ENCODE assay signal across 16 cellular contexts in genomic region chr2:226754821-226755536, GRCh38. TPM values are rescaled to one million over a fixed set of nuclear protein-coding genes. Genes with fewer than 3 reads are reported as not detected.
DNase-seq lines count a peak whose midpoint lies in the region; ATAC-seq and TF ChIP-seq lines count a peak whose summit lies in the region.
"Had no signal": no experiment of that assay in that cellular context is flagged by ENCODE, and none has a peak within 500 bp of the region (broad histone marks: within the 10 kb centered on the region; RNA-seq: fewer than 3 reads in every experiment).

No MANE protein-coding gene starts in this region.

- H3K9me3 Mint-ChIP-seq in MCF 10A (ENCODE audit: unreplicated experiment): no peaks in the 10 kb centered on the region
- H3K9me3 Mint-ChIP-seq: activated naive CD8-positive, alpha-beta T cell treated with anti-CD3 and anti-CD28 coated beads, Interleukin-2, amount 50 U/mL, for 24 hours; memory B cell had no signal

- H3K4me1 Mint-ChIP-seq in MCF 10A (ENCODE audit: insufficient read depth, unreplicated experiment): peaks cover 15% of the 10 kb centered on the region

- ATAC-seq in thoracic aorta (ENCODE audit: insufficient number of reproducible peaks, low FRiP score, low read depth): no peak
- ATAC-seq in HG03159 (IDR thresholded peaks at IDR 0.05; ENCODE audit: unreplicated experiment): no peak
- ATAC-seq: activated naive CD8-positive, alpha-beta T cell treated with anti-CD3 and anti-CD28 coated beads, Interleukin-2, amount 50 U/mL, for 24 hours; stimulated activated naive CD8-positive, alpha-beta T cell treated with anti-CD3 and anti-CD28 coated beads, Interleukin-15, Interleukin-2, amounts not matched to agents 100 U/mL and 50 U/mL, for 24 hours had no signal

- peak overlapping the region; percentile 7 to 49 for H3K27ac ChIP-seq in thoracic aorta

- CTCF ChIA-PET in MCF 10A (lab: Yijun Ruan, JAX): interaction anchor here (0.6 to 1.8 kb wide), 13 partner anchors 9 to 637 kb away, joined by 3 to 10 read pairs (median 4); partner anchors contain the start of gene IRS1

- BruUV-seq in MCF 10A (replicated peaks; lab: Mats Ljungman, UMichigan): no TSS peak

- POLR2A ChIA-PET in MCF 10A (lab: Yijun Ruan, JAX): interaction anchor here (0.6 to 4.9 kb wide), 24 partner anchors 8 to 866 kb away, joined by 3 to 114 read pairs (median 4); partner anchors contain the start of genes IRS1 and RHBDD1

- H3K4me1 ChIP-seq in thoracic aorta (ENCODE audit: control insufficient read depth in 1 of 2, low read depth in 2 of 2): peaks cover 23 to 45% of the 10 kb centered on the region in 2 donors

- H3K36me3 ChIP-seq in thoracic aorta: no peaks in the 10 kb centered on the region

- peak overlapping the region; percentile 16 for H3K4me3 Mint-ChIP-seq in MCF 10A (ENCODE audit: unreplicated experiment)
- H3K4me3 Mint-ChIP-seq: activated naive CD8-positive, alpha-beta T cell treated with anti-CD3 and anti-CD28 coated beads, Interleukin-2, amount 50 U/mL, for 24 hours; memory B cell had no signal

- TF ChIP-seq CTCF in HFF-Myc (IDR thresholded peaks at IDR 0.05; ENCODE audit: low read depth, low read length, missing control alignments) (no peak), MCF 10A (IDR thresholded peaks at IDR 0.05; ENCODE audit: unreplicated experiment) (no peak), thoracic aorta (IDR thresholded peaks at IDR 0.05) (no peak)

- no peaks in the 10 kb centered on the region for H3K27me3 Mint-ChIP-seq in MCF 10A (ENCODE audit: insufficient read depth, unreplicated experiment)
- H3K27me3 Mint-ChIP-seq: activated naive CD8-positive, alpha-beta T cell treated with anti-CD3 and anti-CD28 coated beads, Interleukin-2, amount 50 U/mL, for 24 hours; memory B cell had no signal

- peak overlapping the region; percentile 97 for H3K27ac Mint-ChIP-seq in MCF 10A (ENCODE audit: low read depth, unreplicated experiment)
- H3K27ac Mint-ChIP-seq: activated naive CD8-positive, alpha-beta T cell treated with anti-CD3 and anti-CD28 coated beads, Interleukin-2, amount 50 U/mL, for 24 hours; memory B cell had no signal

- peak; percentile 63 for DNase-seq in HFF-Myc (ENCODE audit: extremely low read depth, low read depth)
- no peak for DNase-seq in MCF 10A (ENCODE audit: unreplicated experiment)
- peak; percentile 93 for DNase-seq in iris pigment epithelial cell (ENCODE audit: low read depth)
- no peak for DNase-seq in thoracic aorta (ENCODE audit: low spot score)
- no peak for DNase-seq in DMS79 (lab: John Stamatoyannopoulos, UW)
- no peak for DNase-seq in NCI-H2171 treated with DMSO at 0.1 percent for 48 hours (lab: John Stamatoyannopoulos, UW)
- DNase-seq: activated CD4-positive, CD25-positive, alpha-beta regulatory T cell; activated naive CD8-positive, alpha-beta T cell treated with anti-CD3 and anti-CD28 coated beads, Interleukin-2, amount 50 U/mL, for 24 hours; Caco-2; hippocampal formation; NCI-H1105 treated with DMSO at 0.1 percent for 48 hours; NCI-H774; stimulated activated CD4-positive, alpha-beta T cell treated with anti-CD3 and anti-CD28 coated beads, Interleukin-4, amount 100 ng/mL, for 24 hours; stimulated activated naive CD8-positive, alpha-beta T cell treated with anti-CD3 and anti-CD28 coated beads, Interleukin-15, Interleukin-2, amounts not matched to agents 100 U/mL and 50 U/mL, for 24 hours had no signal

- H3K36me3 Mint-ChIP-seq in MCF 10A (ENCODE audit: insufficient read depth, unreplicated experiment): peaks cover 2% of the 10 kb centered on the region
- H3K36me3 Mint-ChIP-seq: memory B cell had no signal

- intact Hi-C loops in MCF 10A (cut with micrococcal nuclease): no loop called here

- H3K27me3 ChIP-seq in thoracic aorta (replicated peaks; ENCODE audit: insufficient read depth): no peaks in the 10 kb centered on the region

- H3K4me3 ChIP-seq in HFF-Myc (replicated peaks; ENCODE audit: low read depth, low read length): no peak overlapping the region
- peak overlapping the region; percentile 6 for H3K4me3 ChIP-seq in thoracic aorta

- H3K9me3 ChIP-seq in thoracic aorta: no peaks in the 10 kb centered on the region
- H3K9me3 ChIP-seq: Caco-2 had no signal

RNA-seq across cellular contexts. Expression of gene IRS1, which starts 44.6 kb away (rescaled TPM):
- total RNA-seq in MCF 10A (2022) (6.1 and 10.5 TPM in 2 replicates), thoracic aorta (10 to 100 TPM; 18.8 to 23.1 TPM)

Comparison
In these comparisons a context has a peak if more than half of its experiments do, and no peak if none do; other contexts are left out.
1. DNase-seq: peak in HFF-Myc (single experiment) and iris pigment epithelial cell (single experiment); none in MCF 10A (single experiment), thoracic aorta (single experiment), DMS79 (single experiment) and NCI-H2171 treated with DMSO at 0.1 percent for 48 hours (single experiment).